Comparison of ENCODE assay signal across 7 cellular contexts in the genomic region with DNA sequence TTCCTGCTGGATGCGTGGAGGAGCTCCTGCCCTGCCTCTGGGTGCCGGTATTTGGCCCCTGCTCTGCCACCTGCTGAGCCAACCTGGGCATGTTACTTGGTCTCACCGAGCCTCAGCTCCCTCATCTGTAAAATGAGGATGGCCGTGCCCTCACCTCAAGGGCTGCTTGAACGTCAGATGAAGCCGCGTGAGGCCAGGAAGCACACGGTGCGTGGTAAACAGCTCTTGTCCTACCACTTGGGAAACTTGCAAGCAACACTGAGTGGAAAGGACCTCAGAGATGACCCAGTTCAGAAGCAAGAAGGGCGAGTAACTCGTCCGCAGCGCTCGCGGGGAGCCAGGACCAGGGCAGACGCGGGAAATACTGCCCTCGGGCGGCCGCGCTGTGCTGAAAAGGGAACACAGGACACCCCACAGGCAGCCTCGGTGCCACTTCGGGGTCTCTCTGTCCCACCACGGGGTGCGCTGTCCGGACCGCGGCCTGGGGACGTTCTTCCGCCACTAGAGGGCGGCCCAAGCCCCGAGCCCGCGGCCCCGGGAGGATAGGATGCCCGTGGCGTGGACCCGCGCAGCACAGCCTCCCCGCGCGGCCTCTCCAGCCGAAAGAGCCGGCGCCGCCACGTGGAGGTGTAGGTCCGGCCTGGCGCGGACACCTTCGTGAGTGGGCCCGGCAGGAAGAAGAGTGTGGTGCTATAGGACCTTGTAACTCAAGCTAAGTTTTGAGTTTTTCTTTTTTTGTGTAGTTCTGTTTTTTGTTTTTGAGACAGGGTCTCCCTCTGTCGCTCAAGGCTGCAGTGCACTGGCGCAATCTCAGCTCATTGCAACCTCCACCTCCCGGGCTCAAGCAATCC.
A peak's percentile ranks its signal among the peaks of the same experiment; 100 is the strongest.
DNase-seq lines count a peak whose midpoint lies in the region; ATAC-seq lines count a peak whose summit lies in the region.

No MANE protein-coding gene starts in this region.

- H3K36me3 Mint-ChIP-seq in activated CD4-positive, alpha-beta memory T cell treated with anti-CD3 and anti-CD28 coated beads for 36 hours, result peaks cover 3% of the 10 kb centered on the region

- ATAC-seq in GM18498 (IDR thresholded peaks at IDR 0.05; ENCODE audit: unreplicated experiment), result peak; percentile 92
- ATAC-seq in HG02759 (IDR thresholded peaks at IDR 0.05; ENCODE audit: unreplicated experiment), result peak; percentile 90

- peak overlapping the region; percentile 76 for H3K4me3 Mint-ChIP-seq in activated CD4-positive, alpha-beta memory T cell treated with anti-CD3 and anti-CD28 coated beads for 36 hours

- no peaks in the 10 kb centered on the region for H3K27me3 Mint-ChIP-seq in activated CD4-positive, alpha-beta memory T cell treated with anti-CD3 and anti-CD28 coated beads for 36 hours

- peak; percentile 50 for DNase-seq in NCI-H2107 treated with DMSO at 0.1 percent for 48 hours (lab: John Stamatoyannopoulos, UW; ENCODE audit: unreplicated experiment)
- DNase-seq in activated CD4-positive, alpha-beta memory T cell treated with anti-CD3 and anti-CD28 coated beads for 36 hours, result peak; percentile 80
- DNase-seq in ecto neural progenitor cell (ENCODE audit: low spot score), result peak; percentile 91
- peak; percentile 60 to 70 for DNase-seq in lung microvascular endothelial cell (ENCODE audit: low read depth in 2 of 2)
- DNase-seq in stimulated activated CD8-positive, alpha-beta memory T cell treated with anti-CD3 and anti-CD28 coated beads, Interleukin-15, amount 100 ng/mL, for 24 hours (ENCODE audit: low read depth), result peak; percentile 46

- H3K27ac Mint-ChIP-seq in activated CD4-positive, alpha-beta memory T cell treated with anti-CD3 and anti-CD28 coated beads for 36 hours, result no peak overlapping the region

- intact Hi-C loops in activated CD4-positive, alpha-beta memory T cell treated with anti-CD3 and anti-CD28 coated beads for 36 hours (cut with micrococcal nuclease), result loop anchor here (2.0 to 5.0 kb wide), 2 partner anchors 150 to 364 kb away; no protein-coding TSS in a partner anchor

- peaks cover 12% of the 10 kb centered on the region for H3K4me1 Mint-ChIP-seq in activated CD4-positive, alpha-beta memory T cell treated with anti-CD3 and anti-CD28 coated beads for 36 hours (ENCODE audit: low read depth)

- CTCF ChIA-PET in activated CD4-positive, alpha-beta memory T cell treated with anti-CD3 and anti-CD28 coated beads for 36 hours (lab: Charles Lee), result interaction anchor here (0.5 to 5.8 kb wide), 48 partner anchors 9 to 924 kb away, joined by 3 to 90 read pairs (median 4); partner anchors contain the start of genes PRKAG2 and RHEB

- POLR2A ChIA-PET in activated CD4-positive, alpha-beta memory T cell treated with anti-CD3 and anti-CD28 coated beads for 36 hours (lab: Charles Lee), result interaction anchor here (1.3 to 1.5 kb wide), 2 partner anchors 12 kb away, joined by 4 to 5 read pairs; no protein-coding TSS in a partner anchor

- H3K9me3 Mint-ChIP-seq in activated CD4-positive, alpha-beta memory T cell treated with anti-CD3 and anti-CD28 coated beads for 36 hours, result no peaks in the 10 kb centered on the region

Comparison
In these comparisons a context has a peak if more than half of its experiments do, and no peak if none do; other contexts are left out.
1. Peak in every context shown above with its lines: DNase-seq and ATAC-seq.